ENCODE assay signal across 8 cellular contexts in the genomic region with DNA sequence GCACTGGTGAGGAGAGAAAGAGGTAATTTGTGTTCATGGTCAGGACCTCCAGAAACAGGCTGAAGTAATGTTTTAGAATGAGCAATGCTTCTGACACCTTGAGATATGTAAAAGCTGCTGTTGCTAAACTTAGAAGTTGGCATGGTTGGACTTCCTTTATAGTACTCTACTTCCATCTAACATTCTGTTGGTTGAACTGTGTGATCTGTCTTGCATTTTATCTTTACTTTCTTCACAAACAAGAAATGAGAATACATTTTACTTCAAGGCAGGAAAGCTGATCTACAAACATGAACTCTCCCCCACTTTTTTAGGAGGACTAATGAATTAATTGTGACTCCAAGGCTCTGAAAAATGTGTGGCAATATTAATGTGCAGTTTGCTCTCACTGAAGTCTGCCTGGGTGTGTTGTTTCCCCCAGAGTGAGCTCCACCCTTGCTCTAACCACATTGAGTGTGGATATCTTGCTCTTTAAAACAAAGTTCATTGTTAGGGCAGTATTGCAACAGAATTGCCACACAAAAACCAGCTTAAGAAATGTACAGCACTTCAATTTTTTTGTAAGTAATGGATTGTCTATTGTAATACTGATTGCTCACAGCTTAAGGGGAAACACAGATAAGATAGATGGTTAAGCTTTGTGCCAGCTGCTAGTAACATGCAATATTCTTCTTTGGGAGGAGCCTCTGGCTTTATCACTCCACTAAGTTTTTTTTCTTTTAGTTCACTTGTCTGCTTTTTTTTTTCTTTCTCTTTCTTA.
DNase-seq lines count a peak whose midpoint lies in the region; ATAC-seq and TF ChIP-seq lines count a peak whose summit lies in the region.

No MANE protein-coding gene starts in this region.

- intact Hi-C loops in esophagus squamous epithelium (cut with DNase I): no loop called here

- H3K27ac ChIP-seq in esophagus squamous epithelium: peak overlapping the region; percentile 53 to 82 (median 74)
- no peak overlapping the region for H3K27ac ChIP-seq in endodermal cell (ENCODE audit: low read depth, low read length)

- POLR2A ChIA-PET in T-cell (lab: Charles Lee): interaction anchor here (0.5 to 1.5 kb wide), 5 partner anchors 17 to 163 kb away, joined by 3 to 4 read pairs (median 3); no protein-coding TSS in a partner anchor

- H3K27ac Mint-ChIP-seq in T-cell: peak overlapping the region; percentile 94
- no peak overlapping the region for H3K27ac Mint-ChIP-seq in endodermal cell

- TF ChIP-seq POLR2A in esophagus squamous epithelium (IDR thresholded peaks at IDR 0.05): no peak

- H3K4me1 Mint-ChIP-seq in T-cell: peaks cover 86 to 95% (median 91%) of the 10 kb centered on the region in 3 donors
- peaks cover 70% of the 10 kb centered on the region for H3K4me1 Mint-ChIP-seq in endodermal cell

- TF ChIP-seq CTCF in esophagus squamous epithelium (IDR thresholded peaks at IDR 0.05): no peak
- TF ChIP-seq CTCF in omental fat pad (IDR thresholded peaks at IDR 0.05): no peak
- no peak for TF ChIP-seq CTCF in endodermal cell (conservative IDR thresholded peaks at IDR 0.05)

- CTCF ChIA-PET in T-cell (lab: Charles Lee): interaction anchor here in 1 of 2 donors (0.7 to 1.6 kb wide), 7 partner anchors 8 to 71 kb away, joined by 3 to 6 read pairs (median 3); no protein-coding TSS in a partner anchor

- no peaks in the 10 kb centered on the region for H3K27me3 ChIP-seq in esophagus squamous epithelium
- no peaks in the 10 kb centered on the region for H3K27me3 ChIP-seq in endodermal cell (ENCODE audit: control insufficient read depth, insufficient read depth, low read length, poor library complexity, severe bottlenecking)

- DNase-seq in COLO829 (ENCODE audit: low spot score) (peak; percentile 63), T-cell (peak in 26 of 34 experiments; percentile 13 to 65 (median 31)), esophagus squamous epithelium (lab: John Stamatoyannopoulos, UW) (peak; percentile 20), omental fat pad (ENCODE audit: low spot score) (no peak), endodermal cell (no peak)
- DNase-seq in activated CD8-positive, alpha-beta memory T cell treated with anti-CD3 and anti-CD28 coated beads for 24 hours: no peak

- H3K4me3 Mint-ChIP-seq in T-cell (peak overlapping the region; percentile 78 to 84 (median 81)), endodermal cell (no peak overlapping the region)

- H3K4me3 ChIP-seq in esophagus squamous epithelium (peak overlapping the region in 1 of 4 donors; percentile 22), endodermal cell (ENCODE audit: low read length) (no peak overlapping the region)

- H3K9me3 Mint-ChIP-seq in T-cell (no peaks in the 10 kb centered on the region), endodermal cell (no peaks in the 10 kb centered on the region)

- H3K4me1 ChIP-seq in esophagus squamous epithelium: peaks cover 11 to 86% (median 28%) of the 10 kb centered on the region in 3 donors
- peaks cover 43% of the 10 kb centered on the region for H3K4me1 ChIP-seq in endodermal cell (ENCODE audit: control insufficient read depth, insufficient read depth, low read length)

- H3K36me3 Mint-ChIP-seq in T-cell (peaks cover 3% of the 10 kb centered on the region), endodermal cell (ENCODE audit: low read depth) (no peaks in the 10 kb centered on the region)

- H3K36me3 ChIP-seq in esophagus squamous epithelium: no peaks in the 10 kb centered on the region
- no peaks in the 10 kb centered on the region for H3K36me3 ChIP-seq in endodermal cell (ENCODE audit: control insufficient read depth, insufficient read depth, low read length)

- H3K9ac ChIP-seq in endodermal cell (ENCODE audit: extremely low read depth, low read length, poor library complexity, severe bottlenecking): no peak overlapping the region

- no peaks in the 10 kb centered on the region for H3K27me3 Mint-ChIP-seq in T-cell
- no peaks in the 10 kb centered on the region for H3K27me3 Mint-ChIP-seq in endodermal cell (ENCODE audit: insufficient read depth)

- H3K9me3 ChIP-seq in esophagus squamous epithelium (no peaks in the 10 kb centered on the region), endodermal cell (ENCODE audit: control insufficient read depth, low read length) (no peaks in the 10 kb centered on the region)

- ATAC-seq in GM19463 (IDR thresholded peaks at IDR 0.05; ENCODE audit: unreplicated experiment): peak; percentile 65
- ATAC-seq in HG03469 (IDR thresholded peaks at IDR 0.05; ENCODE audit: unreplicated experiment): peak; percentile 76
- peak; percentile 77 to 91 (median 87) for ATAC-seq in T-cell (replicated peaks in 1 of 4)
- ATAC-seq in omental fat pad (ENCODE audit: low FRiP score): peak; percentile 89

Comparison
In these comparisons a context has a peak if more than half of its experiments do, and no peak if none do; other contexts are left out.
1. DNase-seq: peak in COLO829 (single experiment), T-cell (26 of 34) and esophagus squamous epithelium (single experiment); none in omental fat pad (single experiment), endodermal cell (single experiment) and activated CD8-positive, alpha-beta memory T cell treated with anti-CD3 and anti-CD28 coated beads for 24 hours (single experiment).
2. Peak in every context shown above with its lines, with median percentiles within 50 percentile points of each other: ATAC-seq.